16 cellular contexts compared by ENCODE assay signal in genomic region chr12:11695321-11695720, GRCh38. TPM values are rescaled to one million over a fixed set of nuclear protein-coding genes. Genes with fewer than 3 reads are reported as not detected.
A peak's percentile ranks its signal among the peaks of the same experiment; 100 is the strongest.
DNase-seq lines count a peak whose midpoint lies in the region; ATAC-seq and TF ChIP-seq lines count a peak whose summit lies in the region.
"Had no signal": no experiment of that assay in that cellular context is flagged by ENCODE, and none has a peak within 500 bp of the region (broad histone marks: within the 10 kb centered on the region; RNA-seq: fewer than 3 reads in every experiment).

No MANE protein-coding gene starts in this region.

- ATAC-seq in HG02973 (IDR thresholded peaks at IDR 0.05; ENCODE audit: unreplicated experiment) = no peak
- ATAC-seq: lower lobe of right lung had no signal

- no peaks in the 10 kb centered on the region for H3K27me3 ChIP-seq in osteoblast (ENCODE audit: insufficient read depth, low read length)
- no peaks in the 10 kb centered on the region for H3K27me3 ChIP-seq in effector memory CD4-positive, alpha-beta T cell (replicated peaks; ENCODE audit: control insufficient read depth, insufficient read depth, low read length, poor library complexity, severe bottlenecking)
- H3K27me3 ChIP-seq: neutrophil, vagina had no signal

- no peak overlapping the region for H2AFZ ChIP-seq in osteoblast (ENCODE audit: low read length)

- peaks cover 24% of the 10 kb centered on the region for H4K20me1 ChIP-seq in osteoblast (ENCODE audit: insufficient read depth, low read length)

- no peak overlapping the region for H3K4me2 ChIP-seq in osteoblast (ENCODE audit: insufficient read depth, low read length)
- H3K4me2 ChIP-seq: KMS-11 had no signal

- DNase-seq in AG10803 (ENCODE audit: low read depth) (peak; percentile 84), amniotic epithelial cell (ENCODE audit: low read depth) (peak; percentile 44), fibroblast of gingiva (ENCODE audit: low read depth) (peak; percentile 83), osteoblast (ENCODE audit: insufficient read length, low spot score, missing footprints) (no peak), NCI-H2171 (lab: John Stamatoyannopoulos, UW) (no peak), NCI-H2029 treated with DMSO at 0.1 percent for 48 hours (lab: John Stamatoyannopoulos, UW) (no peak)
- no peak for DNase-seq in effector memory CD4-positive, alpha-beta T cell
- DNase-seq: activated CD8-positive, alpha-beta memory T cell treated with anti-CD3 and anti-CD28 coated beads for 24 hours; activated naive CD4-positive, alpha-beta T cell treated with anti-CD3 and anti-CD28 coated beads, Interleukin-2, amount 50 U/mL, for 16 hours; lower lobe of right lung; SIG-M5; stimulated activated CD4-positive, alpha-beta T cell treated with anti-CD3 and anti-CD28 coated beads, Interleukin-15, amount 100 ng/mL, for 24 hours had no signal

- H3K79me2 ChIP-seq in osteoblast (ENCODE audit: insufficient read depth, low read length) = peaks cover 78% of the 10 kb centered on the region

- H3K27ac ChIP-seq in osteoblast (ENCODE audit: low read depth, low read length) = peak overlapping the region; percentile 2
- no peak overlapping the region for H3K27ac ChIP-seq in effector memory CD4-positive, alpha-beta T cell (ENCODE audit: insufficient read depth, low read length, poor library complexity, severe bottlenecking)
- H3K27ac ChIP-seq: KMS-11, lower lobe of right lung, neutrophil, vagina had no signal

- TF ChIP-seq CTCF in AG10803 (conservative IDR thresholded peaks at IDR 0.05; ENCODE audit: low read length) (no peak), osteoblast (IDR thresholded peaks at IDR 0.05; ENCODE audit: extremely low read depth, low read depth, low read length) (no peak)

- no peak overlapping the region for H3K4me3 ChIP-seq in AG10803 (ENCODE audit: low read length)
- no peak overlapping the region for H3K4me3 ChIP-seq in osteoblast (ENCODE audit: insufficient read depth, low read length)
- no peak overlapping the region for H3K4me3 ChIP-seq in effector memory CD4-positive, alpha-beta T cell (ENCODE audit: insufficient read depth, low read depth, low read length, poor library complexity, severe bottlenecking)
- H3K4me3 ChIP-seq: lower lobe of right lung, vagina had no signal

- H3K4me1 ChIP-seq in osteoblast (ENCODE audit: insufficient read depth, low read length) = peaks cover 24% of the 10 kb centered on the region
- no peaks in the 10 kb centered on the region for H3K4me1 ChIP-seq in effector memory CD4-positive, alpha-beta T cell (ENCODE audit: control insufficient read depth, insufficient read depth, low read length, poor library complexity, severe bottlenecking)

- H3K36me3 ChIP-seq in osteoblast (ENCODE audit: insufficient read depth, low read length) = no peaks in the 10 kb centered on the region
- H3K36me3 ChIP-seq in effector memory CD4-positive, alpha-beta T cell (ENCODE audit: control insufficient read depth, insufficient read depth, low read length) = no peaks in the 10 kb centered on the region
- H3K36me3 ChIP-seq: lower lobe of right lung, neutrophil, vagina had no signal

- H3K9me3 ChIP-seq in osteoblast (ENCODE audit: low read depth, low read length) = no peaks in the 10 kb centered on the region
- no peaks in the 10 kb centered on the region for H3K9me3 ChIP-seq in effector memory CD4-positive, alpha-beta T cell (ENCODE audit: control insufficient read depth, low read length)
- H3K9me3 ChIP-seq: lower lobe of right lung, neutrophil, vagina had no signal

RNA-seq across cellular contexts. Expression of gene ETV6, which starts 45.8 kb away (rescaled TPM):
- total RNA-seq in osteoblast = 16.3 and 18.3 TPM in 2 replicates

Comparison
In these comparisons a context has a peak if more than half of its experiments do, and no peak if none do; other contexts are left out.
1. DNase-seq: peak in AG10803 (single experiment), amniotic epithelial cell (single experiment) and fibroblast of gingiva (single experiment); none in osteoblast (single experiment), effector memory CD4-positive, alpha-beta T cell (0 of 3), NCI-H2171 (single experiment) and NCI-H2029 treated with DMSO at 0.1 percent for 48 hours (single experiment).